Comparison of ENCODE assay signal across 1 cellular context in the genomic region with DNA sequence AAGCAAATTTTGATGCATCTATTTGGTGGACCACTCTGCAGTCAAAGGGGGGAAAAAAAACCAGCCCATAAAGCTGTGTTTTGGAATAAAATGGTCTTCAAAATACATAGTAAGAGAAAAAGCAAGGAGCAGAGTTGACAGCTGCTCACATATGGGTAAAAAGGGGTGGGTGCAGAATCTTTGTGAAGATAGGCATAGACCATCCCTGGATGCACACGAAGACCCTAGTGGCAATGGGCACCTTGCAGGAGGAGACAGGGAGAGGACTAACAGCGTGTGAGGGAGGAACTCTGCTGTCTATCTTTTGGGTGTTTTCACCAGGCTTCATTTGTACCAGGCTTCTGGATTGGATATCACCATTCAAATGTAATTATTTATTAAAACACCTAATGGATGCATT.
TF ChIP-seq lines count a peak whose summit lies in the region.

No MANE protein-coding gene starts in this region.

TF ChIP-seq in GM23338, 12 proteins besides CTCF, POLR2A, EP300 and RAD21 (continued from another document):
- TF ChIP-seq, protein P1, sequence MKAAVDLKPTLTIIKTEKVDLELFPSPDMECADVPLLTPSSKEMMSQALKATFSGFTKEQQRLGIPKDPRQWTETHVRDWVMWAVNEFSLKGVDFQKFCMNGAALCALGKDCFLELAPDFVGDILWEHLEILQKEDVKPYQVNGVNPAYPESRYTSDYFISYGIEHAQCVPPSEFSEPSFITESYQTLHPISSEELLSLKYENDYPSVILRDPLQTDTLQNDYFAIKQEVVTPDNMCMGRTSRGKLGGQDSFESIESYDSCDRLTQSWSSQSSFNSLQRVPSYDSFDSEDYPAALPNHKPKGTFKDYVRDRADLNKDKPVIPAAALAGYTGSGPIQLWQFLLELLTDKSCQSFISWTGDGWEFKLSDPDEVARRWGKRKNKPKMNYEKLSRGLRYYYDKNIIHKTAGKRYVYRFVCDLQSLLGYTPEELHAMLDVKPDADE (IDR thresholded peaks at IDR 0.05): no peak
